In the genomic region with DNA sequence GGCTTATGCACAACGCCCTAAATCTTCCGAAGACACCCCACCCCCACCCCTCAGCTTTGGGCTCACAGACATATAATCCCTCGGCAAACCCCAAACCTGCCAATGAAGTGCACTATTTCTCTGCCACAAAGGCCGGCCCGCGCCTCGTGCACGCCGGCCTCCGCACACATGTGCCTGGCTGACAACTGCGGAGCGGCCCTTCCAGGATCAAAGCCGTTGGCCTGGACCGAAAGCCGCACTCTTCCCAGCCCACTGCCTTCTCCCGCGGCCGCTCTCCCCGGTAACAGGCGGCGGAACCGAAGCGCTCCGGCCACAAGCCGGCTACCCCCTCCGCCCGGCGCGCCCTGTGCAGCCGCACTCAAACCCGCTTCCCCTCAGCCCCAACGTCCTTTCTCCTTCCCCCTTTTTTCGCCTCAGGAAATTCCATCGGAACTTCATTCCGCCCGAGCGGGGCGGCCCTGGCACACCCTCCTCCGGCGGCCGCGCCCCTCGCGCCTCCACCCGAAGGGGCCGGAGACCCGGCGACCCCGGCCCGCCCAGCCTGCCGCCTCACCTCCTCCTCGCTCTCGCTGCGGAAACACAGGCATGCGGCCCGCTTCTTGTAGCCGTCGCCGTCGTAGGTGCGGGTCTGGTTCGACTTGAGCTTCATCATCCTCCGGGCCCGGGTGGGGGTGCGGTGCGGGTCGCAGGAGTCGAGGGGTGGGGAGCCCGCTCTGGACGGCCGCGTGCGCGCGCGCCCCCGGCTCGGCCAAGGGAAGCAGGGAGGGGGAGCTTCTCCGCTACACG, we compare ENCODE assay signal across 1 cellular context.
TF ChIP-seq lines count a peak whose summit lies in the region.

No MANE protein-coding gene starts in this region.

TF ChIP-seq in IMR-90, 13 proteins besides CTCF, POLR2A, EP300 and RAD21 (continued from another document):
- no peak for TF ChIP-seq NFE2L2 (IDR thresholded peaks at IDR 0.05; ENCODE audit: low read depth, low read length)
- TF ChIP-seq SMC3 (IDR thresholded peaks at IDR 0.05; ENCODE audit: low read depth, low read length), result no peak
- TF ChIP-seq, protein P1, sequence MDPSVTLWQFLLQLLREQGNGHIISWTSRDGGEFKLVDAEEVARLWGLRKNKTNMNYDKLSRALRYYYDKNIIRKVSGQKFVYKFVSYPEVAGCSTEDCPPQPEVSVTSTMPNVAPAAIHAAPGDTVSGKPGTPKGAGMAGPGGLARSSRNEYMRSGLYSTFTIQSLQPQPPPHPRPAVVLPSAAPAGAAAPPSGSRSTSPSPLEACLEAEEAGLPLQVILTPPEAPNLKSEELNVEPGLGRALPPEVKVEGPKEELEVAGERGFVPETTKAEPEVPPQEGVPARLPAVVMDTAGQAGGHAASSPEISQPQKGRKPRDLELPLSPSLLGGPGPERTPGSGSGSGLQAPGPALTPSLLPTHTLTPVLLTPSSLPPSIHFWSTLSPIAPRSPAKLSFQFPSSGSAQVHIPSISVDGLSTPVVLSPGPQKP (IDR thresholded peaks at IDR 0.05; ENCODE audit: borderline replicate concordance, low read depth, low read length), result no peak
- no peak for TF ChIP-seq CHD1 (IDR thresholded peaks at IDR 0.05; ENCODE audit: low read depth, low read length)
- TF ChIP-seq, protein P2, sequence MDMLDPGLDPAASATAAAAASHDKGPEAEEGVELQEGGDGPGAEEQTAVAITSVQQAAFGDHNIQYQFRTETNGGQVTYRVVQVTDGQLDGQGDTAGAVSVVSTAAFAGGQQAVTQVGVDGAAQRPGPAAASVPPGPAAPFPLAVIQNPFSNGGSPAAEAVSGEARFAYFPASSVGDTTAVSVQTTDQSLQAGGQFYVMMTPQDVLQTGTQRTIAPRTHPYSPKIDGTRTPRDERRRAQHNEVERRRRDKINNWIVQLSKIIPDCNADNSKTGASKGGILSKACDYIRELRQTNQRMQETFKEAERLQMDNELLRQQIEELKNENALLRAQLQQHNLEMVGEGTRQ (IDR thresholded peaks at IDR 0.05; ENCODE audit: low read depth, low read length), result no peak
- 0 out of 2 replicates have a peak, but pooled peaks have one; percentile 38 for TF ChIP-seq BHLHE40 (IDR thresholded peaks at IDR 0.05; ENCODE audit: low read depth, low read length)
- TF ChIP-seq RFX5 (IDR thresholded peaks at IDR 0.05; ENCODE audit: low read depth, low read length), result no peak
- peak; percentile 10; the same call in 1 of the 2 replicates for TF ChIP-seq MAZ (IDR thresholded peaks at IDR 0.05; ENCODE audit: borderline replicate concordance, low read depth, low read length)
- no peak for TF ChIP-seq MAFK (IDR thresholded peaks at IDR 0.05; ENCODE audit: low read depth, low read length)
- TF ChIP-seq FOS (IDR thresholded peaks at IDR 0.05; ENCODE audit: low read depth, low read length), result no peak
